ENCODE assay signal across 8 cellular contexts in genomic region chr12:8038659-8039114, GRCh38. TPM values are rescaled to one million over a fixed set of nuclear protein-coding genes. Genes with fewer than 3 reads are reported as not detected.
DNase-seq lines count a peak whose midpoint lies in the region; ATAC-seq and TF ChIP-seq lines count a peak whose summit lies in the region.

No MANE protein-coding gene starts in this region.

- peaks cover 55% of the 10 kb centered on the region for H3K4me1 ChIP-seq in mucosa of stomach (ENCODE audit: control insufficient read depth, insufficient read depth, low read length)
- H3K4me1 ChIP-seq in tibial artery: peaks cover 0 to 60% (median 54%) of the 10 kb centered on the region in 4 donors

- no peak for TF ChIP-seq CTCF in WTC11 (IDR thresholded peaks at IDR 0.05)
- no peak for TF ChIP-seq CTCF in epithelial cell of proximal tubule (conservative IDR thresholded peaks at IDR 0.05; ENCODE audit: low read depth, low read length)
- TF ChIP-seq CTCF in tibial artery (IDR thresholded peaks at IDR 0.05): no peak
- TF ChIP-seq CTCF in CD14-positive monocyte (IDR thresholded peaks at IDR 0.05): no peak

- DNase-seq in Caki2 (ENCODE audit: low read depth): peak; percentile 53
- DNase-seq in NCI-H1092 treated with DMSO at 0.1 percent for 48 hours (lab: John Stamatoyannopoulos, UW): peak; percentile 75
- DNase-seq in WTC11 (ENCODE audit: low spot score): peak; percentile 69
- DNase-seq in epithelial cell of proximal tubule (ENCODE audit: low read depth): no peak
- DNase-seq in tibial artery: peak in 1 of 2 donors; percentile 85
- DNase-seq in CD14-positive monocyte (ENCODE audit: low spot score): no peak

- peak overlapping the region; percentile 44 to 92 for H3K27ac ChIP-seq in tibial artery

- CTCF ChIA-PET in WTC11 (lab: Charles Lee): interaction anchor here (0.8 to 2.5 kb wide), 9 partner anchors 11 to 395 kb away, joined by 3 to 18 read pairs (median 4); no protein-coding TSS in a partner anchor

- no peaks in the 10 kb centered on the region for H3K27me3 Mint-ChIP-seq in WTC11 (ENCODE audit: low read depth)
- H3K27me3 Mint-ChIP-seq in CD14-positive monocyte (ENCODE audit: low read depth in 3 of 3): no peaks in the 10 kb centered on the region

- H3K27me3 ChIP-seq in mucosa of stomach (ENCODE audit: control insufficient read depth, insufficient read depth, low read length) (no peaks in the 10 kb centered on the region), tibial artery (no peaks in the 10 kb centered on the region)

- H3K4me3 Mint-ChIP-seq in WTC11 (peak overlapping the region; percentile 59), CD14-positive monocyte (peak overlapping the region in 1 of 2 donors; percentile 8)

- H3K9me3 Mint-ChIP-seq in WTC11 (no peaks in the 10 kb centered on the region), CD14-positive monocyte (peaks cover 0 to 1% (median 0%) of the 10 kb centered on the region in 7 donors)

- H3K36me3 ChIP-seq in mucosa of stomach (ENCODE audit: control insufficient read depth, insufficient read depth, low read length): peaks cover 5% of the 10 kb centered on the region
- peaks cover 29 to 40% (median 34%) of the 10 kb centered on the region in 3 donors for H3K36me3 ChIP-seq in tibial artery

- intact Hi-C loops in tibial artery (cut with DNase I; ENCODE audit: low total_unique reads) (loop anchor here (5.0 kb wide), 1 partner anchor 204 kb away; no protein-coding TSS in a partner anchor), CD14-positive monocyte (cut with micrococcal nuclease) (loop anchor here in 1 of 2 donors (10.0 kb wide), 1 partner anchor 196 kb away; no protein-coding TSS in a partner anchor)

- H3K4me3 ChIP-seq in epithelial cell of proximal tubule (ENCODE audit: low read depth, low read length) (peak overlapping the region; percentile 31), mucosa of stomach (ENCODE audit: low read length) (peak overlapping the region; percentile 6), tibial artery (peak overlapping the region; percentile 21 to 36)

- in situ Hi-C loops in Caki2 (cut with HindIII; ENCODE audit: low pct_unique_long_range_greater_than_20kb, low sequenced_read_pairs): no loop called here

- peak; percentile 90 for ATAC-seq in WTC11
- no peak for ATAC-seq in GM19467 (IDR thresholded peaks at IDR 0.05; ENCODE audit: unreplicated experiment)

- H3K36me3 Mint-ChIP-seq in WTC11 (peaks cover 19% of the 10 kb centered on the region), CD14-positive monocyte (peaks cover 59 to 67% of the 10 kb centered on the region in 2 donors)

- H3K9ac ChIP-seq in mucosa of stomach (ENCODE audit: low read length): peak overlapping the region; percentile 23

- POLR2A ChIA-PET in WTC11 (lab: Charles Lee): interaction anchor here (0.6 to 1.2 kb wide), 3 partner anchors 12 to 105 kb away, joined by 3 to 4 read pairs (median 3); no protein-coding TSS in a partner anchor

- H3K4me1 Mint-ChIP-seq in WTC11 (peaks cover 60% of the 10 kb centered on the region), CD14-positive monocyte (peaks cover 56% of the 10 kb centered on the region)

- H3K9me3 ChIP-seq in mucosa of stomach (ENCODE audit: control insufficient read depth, low read length): no peaks in the 10 kb centered on the region
- no peaks in the 10 kb centered on the region for H3K9me3 ChIP-seq in tibial artery

- H3K27ac Mint-ChIP-seq in WTC11 (no peak overlapping the region), CD14-positive monocyte (peak overlapping the region in 1 of 7 donors; percentile 12)

TF ChIP-seq in WTC11, 78 proteins besides CTCF, POLR2A, EP300 and RAD21:
- TF ChIP-seq TEAD4 (CRISPR knock-in tag; IDR thresholded peaks at IDR 0.05) (no peak), ATF3 (CRISPR knock-in tag; conservative IDR thresholded peaks at IDR 0.05) (no peak), FOXK1 (CRISPR knock-in tag; IDR thresholded peaks at IDR 0.05) (0 out of 2 replicates have a peak, but pooled peaks have one; percentile 47), ZNF423 (CRISPR knock-in tag; IDR thresholded peaks at IDR 0.05) (peak; percentile 91), OVOL2 (CRISPR knock-in tag; IDR thresholded peaks at IDR 0.05; ENCODE audit: borderline replicate concordance) (no peak), TEAD1 (CRISPR knock-in tag; IDR thresholded peaks at IDR 0.05) (peak; percentile 62; the same call in 1 of the 2 replicates), SMAD3 (CRISPR knock-in tag; IDR thresholded peaks at IDR 0.05; ENCODE audit: borderline replicate concordance) (no peak), E2F5 (CRISPR knock-in tag; IDR thresholded peaks at IDR 0.05) (no peak), ZBTB43 (CRISPR knock-in tag; IDR thresholded peaks at IDR 0.05) (0 out of 2 replicates have a peak, but pooled peaks have one; percentile 57), MXD4 (CRISPR knock-in tag; IDR thresholded peaks at IDR 0.05; ENCODE audit: borderline replicate concordance) (no peak), ETV6 (CRISPR knock-in tag; IDR thresholded peaks at IDR 0.05) (peak; percentile 50; the same call in 1 of the 2 replicates), ATF1 (CRISPR knock-in tag; IDR thresholded peaks at IDR 0.05) (no peak), ELF4 (CRISPR knock-in tag; IDR thresholded peaks at IDR 0.05; ENCODE audit: low read depth) (no peak), MAX (CRISPR knock-in tag; IDR thresholded peaks at IDR 0.05) (peak; percentile 53; the same call in 1 of the 2 replicates)

RNA-seq across cellular contexts. Expression of gene FOXJ2, which starts 6.2 kb away (rescaled TPM):
- 2.6 and 5.8 TPM in 2 replicates for total RNA-seq in Caki2 (2014; rRNA removed; shearing (Covaris generic); ENCODE audit: low replicate concordance)
- total RNA-seq in WTC11 (2021) (10.3 to 12.7 TPM (median 10.4 TPM) in 3 replicates), epithelial cell of proximal tubule (9.4 TPM in 2 replicates)
- 1 to 10 TPM; 4.9 to 7.4 TPM for polyA plus RNA-seq in CD14-positive monocyte

RNA-seq across cellular contexts. Expression of gene C3AR1, which starts 27.5 kb away (rescaled TPM):
- total RNA-seq in Caki2 (2014; rRNA removed; shearing (Covaris generic); ENCODE audit: low replicate concordance): not detected in 2 replicates
- 0.09 TPM in 2 of 3 replicates, not detected in the other for total RNA-seq in WTC11 (2021)
- total RNA-seq in epithelial cell of proximal tubule: 0.22 TPM in 1 of 2 replicates, not detected in the other
- polyA plus RNA-seq in CD14-positive monocyte: 100 to 1,000 TPM in 1 of 2 donors, 10 to 100 TPM in 1; 67.3 to 222 TPM

RNA-seq across cellular contexts. Expression of gene NECAP1, which starts 43.4 kb away (rescaled TPM):
- total RNA-seq in Caki2 (2014; rRNA removed; shearing (Covaris generic); ENCODE audit: low replicate concordance): 23.0 and 26.5 TPM in 2 replicates
- total RNA-seq in WTC11 (2021): 23.6 to 26.4 TPM (median 23.7 TPM) in 3 replicates
- total RNA-seq in epithelial cell of proximal tubule: 14.1 and 35.5 TPM in 2 replicates
- 10 to 100 TPM; 18.7 to 30.0 TPM for polyA plus RNA-seq in CD14-positive monocyte

Comparison
In these comparisons a context has a peak if more than half of its experiments do, and no peak if none do; other contexts are left out.
1. DNase-seq: peak in Caki2 (single experiment), NCI-H1092 treated with DMSO at 0.1 percent for 48 hours (single experiment) and WTC11 (single experiment); none in epithelial cell of proximal tubule (single experiment) and CD14-positive monocyte (single experiment).
2. Peak in every context shown above with its lines, with median percentiles within 50 percentile points of each other: H3K4me3 ChIP-seq.